8 cellular contexts compared by ENCODE assay signal in the genomic region with DNA sequence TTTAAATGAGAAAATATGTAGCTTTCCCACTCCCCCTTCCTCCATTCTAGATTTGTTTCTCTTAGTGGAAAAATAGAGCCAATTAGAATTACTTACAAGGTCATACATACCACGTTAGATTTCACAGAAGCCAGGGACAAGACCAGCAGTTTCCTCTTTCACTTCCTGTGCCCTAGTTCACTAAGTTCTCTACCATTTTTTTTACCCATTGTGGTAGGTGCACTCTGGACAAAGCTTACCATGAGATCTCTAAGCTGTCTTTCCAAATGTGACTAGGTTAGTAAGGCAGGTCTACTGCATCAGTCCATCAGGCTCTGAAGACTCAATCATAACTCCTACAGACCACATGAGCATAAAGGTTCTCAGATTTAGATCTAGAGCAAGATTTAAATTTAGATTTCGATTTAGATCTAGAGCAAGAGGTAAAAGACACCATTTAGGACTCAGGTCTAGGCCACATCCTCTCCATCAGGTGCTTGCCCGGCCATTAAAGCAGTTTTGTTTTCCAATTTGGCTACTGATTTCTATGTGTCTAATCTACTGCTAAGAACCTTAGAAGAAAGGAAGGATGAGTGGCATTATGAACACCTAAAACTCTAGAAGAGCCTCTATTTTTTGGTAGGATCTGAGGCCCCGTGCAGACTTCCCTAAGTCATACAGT.
DNase-seq lines count a peak whose midpoint lies in the region; ATAC-seq and TF ChIP-seq lines count a peak whose summit lies in the region.

No MANE protein-coding gene starts in this region.

- H4K20me1 ChIP-seq in OCI-LY7 (ENCODE audit: insufficient read depth, low read length), result no peaks in the 10 kb centered on the region

- H3K4me3 Mint-ChIP-seq in activated CD4-positive, alpha-beta T cell treated with anti-CD3 and anti-CD28 coated beads, Interleukin-2, amount 10 ng/mL, durations not matched to agents 7 days and 5 days, result no peak overlapping the region
- H3K4me3 Mint-ChIP-seq in stimulated activated naive B cell treated with anti-CD40 and anti-IgM and Interleukin-4, amounts not matched to agents 10 μg/mL and 1 μg/mL and 100 μg/mL, for 72 hours, result peak overlapping the region; percentile 11 to 15

- H3K79me2 ChIP-seq in OCI-LY7 (ENCODE audit: insufficient read depth, low read depth, low read length), result no peaks in the 10 kb centered on the region

- H3K27me3 Mint-ChIP-seq in activated CD4-positive, alpha-beta T cell treated with anti-CD3 and anti-CD28 coated beads, Interleukin-2, amount 10 ng/mL, durations not matched to agents 7 days and 5 days, result no peaks in the 10 kb centered on the region
- H3K27me3 Mint-ChIP-seq in stimulated activated naive B cell treated with anti-CD40 and anti-IgM and Interleukin-4, amounts not matched to agents 10 μg/mL and 1 μg/mL and 100 μg/mL, for 72 hours, result no peaks in the 10 kb centered on the region

- POLR2A ChIA-PET in activated CD4-positive, alpha-beta T cell treated with anti-CD3 and anti-CD28 coated beads, Interleukin-2, amount 10 ng/mL, durations not matched to agents 7 days and 5 days (lab: Charles Lee), result no interaction called here
- POLR2A ChIA-PET in OCI-LY7 (lab: Charles Lee), result no interaction called here

- no peak for DNase-seq in activated CD4-positive, alpha-beta T cell treated with anti-CD3 and anti-CD28 coated beads, Interleukin-2, amount 10 ng/mL, durations not matched to agents 7 days and 5 days
- no peak for DNase-seq in activated CD4-positive, alpha-beta T cell treated with anti-CD3 and anti-CD28 coated beads, Interleukin-2, amount 50 U/mL, for 48 hours
- DNase-seq in OCI-LY7 (ENCODE audit: low spot score) (peak; percentile 74), NCI-H446 treated with DMSO at 0.1 percent for 48 hours (lab: John Stamatoyannopoulos, UW) (no peak), DMS114 treated with DMSO at 0.1 percent for 48 hours (lab: John Stamatoyannopoulos, UW; ENCODE audit: unreplicated experiment) (no peak)
- no peak for DNase-seq in stimulated activated naive B cell treated with anti-CD40 and anti-IgM and Interleukin-4, amounts not matched to agents 10 μg/mL and 1 μg/mL and 100 μg/mL, for 72 hours
- no peak for DNase-seq in activated CD4-positive, alpha-beta T cell treated with anti-CD3 and anti-CD28 coated beads for 1 hour

- no peaks in the 10 kb centered on the region for H3K9me3 Mint-ChIP-seq in activated CD4-positive, alpha-beta T cell treated with anti-CD3 and anti-CD28 coated beads, Interleukin-2, amount 10 ng/mL, durations not matched to agents 7 days and 5 days
- H3K9me3 Mint-ChIP-seq in stimulated activated naive B cell treated with anti-CD40 and anti-IgM and Interleukin-4, amounts not matched to agents 10 μg/mL and 1 μg/mL and 100 μg/mL, for 72 hours, result peaks cover 3 to 4% of the 10 kb centered on the region in 2 donors

- no peak for TF ChIP-seq CTCF in OCI-LY7 (conservative IDR thresholded peaks at IDR 0.05; ENCODE audit: low read length)

- peak overlapping the region; percentile 61 for H3K27ac Mint-ChIP-seq in activated CD4-positive, alpha-beta T cell treated with anti-CD3 and anti-CD28 coated beads, Interleukin-2, amount 10 ng/mL, durations not matched to agents 7 days and 5 days
- peak overlapping the region; percentile 63 for H3K27ac Mint-ChIP-seq in stimulated activated naive B cell treated with anti-CD40 and anti-IgM and Interleukin-4, amounts not matched to agents 10 μg/mL and 1 μg/mL and 100 μg/mL, for 72 hours

- H3K4me3 ChIP-seq in OCI-LY7 (ENCODE audit: low read depth, low read length, poor library complexity, severe bottlenecking), result peak overlapping the region; percentile 7

- H3K9me3 ChIP-seq in OCI-LY7 (ENCODE audit: low read length), result no peaks in the 10 kb centered on the region

- BruUV-seq in OCI-LY7 (replicated peaks; lab: Mats Ljungman, UMichigan), result TSS peak; percentile 15

- CTCF ChIA-PET in activated CD4-positive, alpha-beta T cell treated with anti-CD3 and anti-CD28 coated beads, Interleukin-2, amount 10 ng/mL, durations not matched to agents 7 days and 5 days (lab: Charles Lee), result no interaction called here
- CTCF ChIA-PET in OCI-LY7 (lab: Charles Lee; ENCODE audit: unreplicated experiment), result interaction anchor here (0.6 kb wide), 1 partner anchor 440 kb away, joined by 3 read pairs; no protein-coding TSS in a partner anchor

- peak overlapping the region; percentile 60 for H3K27ac ChIP-seq in OCI-LY7 (ENCODE audit: low read depth, low read length, poor library complexity, severe bottlenecking)

- H3K36me3 Mint-ChIP-seq in activated CD4-positive, alpha-beta T cell treated with anti-CD3 and anti-CD28 coated beads, Interleukin-2, amount 10 ng/mL, durations not matched to agents 7 days and 5 days (ENCODE audit: low read depth), result peaks cover 17% of the 10 kb centered on the region
- H3K36me3 Mint-ChIP-seq in stimulated activated naive B cell treated with anti-CD40 and anti-IgM and Interleukin-4, amounts not matched to agents 10 μg/mL and 1 μg/mL and 100 μg/mL, for 72 hours, result peaks cover 8 to 25% of the 10 kb centered on the region in 2 donors

- H3K36me3 ChIP-seq in OCI-LY7 (ENCODE audit: insufficient read depth, low read length), result peaks cover 12% of the 10 kb centered on the region

- intact Hi-C loops in OCI-LY7 (cut with micrococcal nuclease; ENCODE audit: unreplicated experiment), result no loop called here

- peaks cover 30% of the 10 kb centered on the region for H3K4me1 ChIP-seq in OCI-LY7 (ENCODE audit: insufficient read depth, low read length, poor library complexity, severe bottlenecking)

- H3K4me2 ChIP-seq in OCI-LY7 (ENCODE audit: low read length), result peak overlapping the region; percentile 54

- H3K9me2 ChIP-seq in OCI-LY7 (ENCODE audit: insufficient read depth, low read length), result no peaks in the 10 kb centered on the region

- H2AFZ ChIP-seq in OCI-LY7 (ENCODE audit: low read length), result no peak overlapping the region

- ATAC-seq in HG02938 (IDR thresholded peaks at IDR 0.05; ENCODE audit: unreplicated experiment), result peak; percentile 83
- ATAC-seq in stimulated activated naive B cell treated with anti-CD40 and anti-IgM and Interleukin-4, amounts not matched to agents 10 μg/mL and 1 μg/mL and 100 μg/mL, for 72 hours (replicated peaks), result peak; percentile 91 to 93

- peaks cover 24% of the 10 kb centered on the region for H3K4me1 Mint-ChIP-seq in activated CD4-positive, alpha-beta T cell treated with anti-CD3 and anti-CD28 coated beads, Interleukin-2, amount 10 ng/mL, durations not matched to agents 7 days and 5 days
- H3K4me1 Mint-ChIP-seq in stimulated activated naive B cell treated with anti-CD40 and anti-IgM and Interleukin-4, amounts not matched to agents 10 μg/mL and 1 μg/mL and 100 μg/mL, for 72 hours, result peaks cover 22 to 44% of the 10 kb centered on the region in 2 donors
